1 cellular context compared by ENCODE assay signal in genomic region chr5:38316544-38317224, GRCh38.
TF ChIP-seq lines count a peak whose summit lies in the region.

No MANE protein-coding gene starts in this region.

TF ChIP-seq in HepG2, 621 proteins besides CTCF, POLR2A, EP300 and RAD21 (continued from another document):
- TF ChIP-seq RERE (CRISPR knock-in tag; IDR thresholded peaks at IDR 0.05; ENCODE audit: low read depth): no peak
- no peak for TF ChIP-seq ZFP62 (CRISPR knock-in tag; IDR thresholded peaks at IDR 0.05)
- TF ChIP-seq EED (CRISPR knock-in tag; IDR thresholded peaks at IDR 0.05): no peak
- no peak for TF ChIP-seq MAFK (conservative IDR thresholded peaks at IDR 0.05 in 1 of 2, IDR thresholded peaks at IDR 0.05 in 1 of 2; ENCODE audit: low read length in 2 of 2)
- TF ChIP-seq RAD51 (IDR thresholded peaks at IDR 0.05; ENCODE audit: borderline replicate concordance): peak; percentile 54; the same call in 1 of the 2 replicates
- no peak for TF ChIP-seq ZBTB21 (CRISPR knock-in tag; IDR thresholded peaks at IDR 0.05)
- TF ChIP-seq USF2 (IDR thresholded peaks at IDR 0.05; ENCODE audit: low read depth, low read length): peak; percentile 50; the same call in 1 of the 2 replicates
- no peak for TF ChIP-seq USF2 (CRISPR knock-in tag; IDR thresholded peaks at IDR 0.05; ENCODE audit: borderline replicate concordance)
- TF ChIP-seq ZNF720 (CRISPR knock-in tag; IDR thresholded peaks at IDR 0.05): no peak
- no peak for TF ChIP-seq ZNF468 (CRISPR knock-in tag; IDR thresholded peaks at IDR 0.05)
- TF ChIP-seq ZNF703 (CRISPR knock-in tag; IDR thresholded peaks at IDR 0.05; ENCODE audit: borderline replicate concordance): no peak
- TF ChIP-seq ZNF335 (CRISPR knock-in tag; IDR thresholded peaks at IDR 0.05): no peak
- TF ChIP-seq ZNF12 (CRISPR knock-in tag; IDR thresholded peaks at IDR 0.05): no peak
